ENCODE assay signal across 1 cellular context in the genomic region with DNA sequence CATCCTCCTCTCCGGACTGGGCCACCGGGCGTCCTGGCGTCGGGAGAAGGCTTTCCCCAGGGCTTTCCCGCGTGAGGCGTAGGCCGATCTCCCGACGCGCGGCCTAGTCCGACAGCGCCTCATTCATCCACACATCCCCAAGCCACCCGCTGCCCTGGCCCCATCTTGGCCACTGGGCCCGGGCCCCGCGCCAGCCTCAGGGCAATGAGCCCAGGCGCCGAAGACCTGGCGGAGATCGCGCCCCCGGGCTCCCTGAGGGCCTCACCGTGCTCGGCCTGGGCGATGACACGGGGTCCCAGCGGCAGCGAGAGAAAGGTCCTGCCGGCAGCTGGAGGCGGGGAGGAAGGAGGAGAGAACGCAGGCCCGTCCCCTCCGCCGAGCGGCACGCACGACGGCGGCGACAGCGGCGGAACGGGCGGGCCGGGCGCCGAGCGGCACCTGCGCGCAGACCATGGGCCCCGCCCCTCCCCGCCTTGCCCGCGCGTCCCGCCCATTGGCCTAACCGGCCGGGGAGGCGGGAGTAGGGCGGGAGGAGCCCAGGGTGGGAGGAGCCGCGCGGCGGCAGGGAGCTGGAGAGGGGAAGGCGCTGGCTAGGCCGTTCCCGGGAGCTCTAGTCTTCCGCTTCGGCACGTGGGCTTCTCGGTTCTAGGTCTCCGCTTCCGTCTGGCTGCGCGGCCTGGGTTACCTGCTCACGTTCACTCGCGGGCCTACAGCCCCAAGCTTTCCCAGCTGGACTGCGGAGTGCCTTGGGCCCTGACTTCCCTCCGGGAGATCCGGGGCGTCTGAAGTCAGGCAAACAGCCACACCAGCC.
TF ChIP-seq lines count a peak whose summit lies in the region.

A gene (minus strand): TSS at position 346 of the 811 bp plus-strand sequence. CDS start 1,717 bp downstream, outside the sequence.

TF ChIP-seq in liver, 16 proteins besides CTCF, POLR2A, EP300 and RAD21 (continued from another document):
- TF ChIP-seq, protein P1, sequence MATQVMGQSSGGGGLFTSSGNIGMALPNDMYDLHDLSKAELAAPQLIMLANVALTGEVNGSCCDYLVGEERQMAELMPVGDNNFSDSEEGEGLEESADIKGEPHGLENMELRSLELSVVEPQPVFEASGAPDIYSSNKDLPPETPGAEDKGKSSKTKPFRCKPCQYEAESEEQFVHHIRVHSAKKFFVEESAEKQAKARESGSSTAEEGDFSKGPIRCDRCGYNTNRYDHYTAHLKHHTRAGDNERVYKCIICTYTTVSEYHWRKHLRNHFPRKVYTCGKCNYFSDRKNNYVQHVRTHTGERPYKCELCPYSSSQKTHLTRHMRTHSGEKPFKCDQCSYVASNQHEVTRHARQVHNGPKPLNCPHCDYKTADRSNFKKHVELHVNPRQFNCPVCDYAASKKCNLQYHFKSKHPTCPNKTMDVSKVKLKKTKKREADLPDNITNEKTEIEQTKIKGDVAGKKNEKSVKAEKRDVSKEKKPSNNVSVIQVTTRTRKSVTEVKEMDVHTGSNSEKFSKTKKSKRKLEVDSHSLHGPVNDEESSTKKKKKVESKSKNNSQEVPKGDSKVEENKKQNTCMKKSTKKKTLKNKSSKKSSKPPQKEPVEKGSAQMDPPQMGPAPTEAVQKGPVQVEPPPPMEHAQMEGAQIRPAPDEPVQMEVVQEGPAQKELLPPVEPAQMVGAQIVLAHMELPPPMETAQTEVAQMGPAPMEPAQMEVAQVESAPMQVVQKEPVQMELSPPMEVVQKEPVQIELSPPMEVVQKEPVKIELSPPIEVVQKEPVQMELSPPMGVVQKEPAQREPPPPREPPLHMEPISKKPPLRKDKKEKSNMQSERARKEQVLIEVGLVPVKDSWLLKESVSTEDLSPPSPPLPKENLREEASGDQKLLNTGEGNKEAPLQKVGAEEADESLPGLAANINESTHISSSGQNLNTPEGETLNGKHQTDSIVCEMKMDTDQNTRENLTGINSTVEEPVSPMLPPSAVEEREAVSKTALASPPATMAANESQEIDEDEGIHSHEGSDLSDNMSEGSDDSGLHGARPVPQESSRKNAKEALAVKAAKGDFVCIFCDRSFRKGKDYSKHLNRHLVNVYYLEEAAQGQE (IDR thresholded peaks at IDR 0.05) = no peak
- TF ChIP-seq RXRA (IDR thresholded peaks at IDR 0.05) (no peak), NR2F2 (IDR thresholded peaks at IDR 0.05) (no peak), TAF1 (conservative IDR thresholded peaks at IDR 0.05) (no peak), FOXA2 (IDR thresholded peaks at IDR 0.05) (no peak), JUND (IDR thresholded peaks at IDR 0.05) (no peak)
